In genomic region chr4:7549866-7550265, GRCh38 we compare ENCODE assay signal across 20 cellular contexts.
"Had no signal": no experiment of that assay in that cellular context is flagged by ENCODE, and none has a peak within 500 bp of the region (broad histone marks: within the 10 kb centered on the region; RNA-seq: fewer than 3 reads in every experiment).

No MANE protein-coding gene starts in this region.

- H3K79me2 ChIP-seq: hepatocyte had no signal

- H3K27me3 ChIP-seq: dorsolateral prefrontal cortex, esophagus muscularis mucosa, foreskin keratinocyte, gastroesophageal sphincter, heart left ventricle, hepatocyte, left lung had no signal

- DNase-seq: dermis blood vessel endothelial cell; effector CD4-positive, alpha-beta T cell; effector memory CD4-positive, alpha-beta T cell; foreskin keratinocyte; hypothalamus; immature natural killer cell; islet precursor cell; left cardiac atrium; left lung; left ventricle myocardium superior; mesenchymal stem cell; mucosa of descending colon had no signal

- H2AFZ ChIP-seq: hepatocyte had no signal

- H3K36me3 ChIP-seq: esophagus muscularis mucosa, gastroesophageal sphincter, heart left ventricle, left lung, lower lobe of right lung had no signal

- H3K27ac Mint-ChIP-seq: immature natural killer cell, mesothelial cell of epicardium had no signal

- H3K4me3 Mint-ChIP-seq: immature natural killer cell, mesothelial cell of epicardium had no signal

- ATAC-seq: foreskin keratinocyte, gastroesophageal sphincter, heart left ventricle, left cardiac atrium, left lung, left ventricle myocardium superior, lower lobe of right lung, mucosa of descending colon had no signal

- H3K4me3 ChIP-seq: coronary artery, dorsolateral prefrontal cortex, esophagus muscularis mucosa, gastroesophageal sphincter, heart left ventricle, hepatocyte, left lung, lower lobe of right lung, mucosa of descending colon had no signal

- H3K27ac ChIP-seq: coronary artery, dorsolateral prefrontal cortex, esophagus muscularis mucosa, foreskin keratinocyte, gastroesophageal sphincter, heart left ventricle, hepatocyte, left lung, lower lobe of right lung had no signal

- H3K4me1 ChIP-seq: heart left ventricle, left lung, lower lobe of right lung had no signal

- H3K4me2 ChIP-seq: hepatocyte had no signal

- H3K36me3 Mint-ChIP-seq: mesothelial cell of epicardium had no signal
